14 cellular contexts compared by ENCODE assay signal in the genomic region with DNA sequence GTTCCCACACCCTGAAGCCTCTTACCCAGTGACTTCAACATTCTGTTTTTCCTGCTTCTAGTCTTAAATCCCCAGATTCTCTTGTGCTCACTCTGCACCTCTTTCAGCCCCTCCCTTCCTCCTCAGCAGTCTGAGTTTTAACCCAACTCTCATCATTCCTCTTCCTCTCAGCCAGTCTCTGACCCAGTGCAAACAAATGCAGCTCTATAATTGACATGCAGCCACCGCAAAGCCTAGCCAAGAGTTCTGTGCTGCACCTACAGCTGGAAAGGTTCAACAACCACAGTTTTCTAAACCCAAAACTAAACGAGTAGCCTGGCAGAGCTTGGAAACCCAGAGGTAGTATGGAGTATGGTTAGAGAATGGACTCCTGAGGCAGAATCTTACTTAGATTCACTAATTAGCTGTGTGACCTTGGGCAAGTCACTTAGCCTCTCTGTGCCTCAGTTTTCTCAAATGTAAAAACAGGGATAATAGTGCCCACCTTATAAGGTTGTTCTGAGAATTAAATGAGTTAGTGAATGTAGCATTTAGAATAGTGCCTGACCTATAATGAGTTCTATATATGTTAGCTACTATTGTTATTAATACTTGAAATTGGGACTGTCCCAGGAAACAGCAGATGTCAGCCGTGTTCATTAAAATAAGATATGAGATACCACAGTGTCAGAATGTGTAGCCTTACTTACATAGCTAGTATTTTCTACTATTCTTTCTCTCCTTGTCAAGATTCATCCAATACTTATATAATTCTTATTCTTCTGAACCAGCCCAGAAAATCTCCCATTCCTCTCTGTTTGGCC. TPM values are rescaled to one million over a fixed set of nuclear protein-coding genes. Genes with fewer than 3 reads are reported as not detected.
DNase-seq lines count a peak whose midpoint lies in the region; ATAC-seq, FAIRE-seq and TF ChIP-seq lines count a peak whose summit lies in the region.
"Had no signal": no experiment of that assay in that cellular context is flagged by ENCODE, and none has a peak within 500 bp of the region (broad histone marks: within the 10 kb centered on the region; RNA-seq: fewer than 3 reads in every experiment).

No MANE protein-coding gene starts in this region.

- H3K4me3 ChIP-seq in GM12864 (ENCODE audit: low read depth, low read length) (peak overlapping the region; percentile 5), sigmoid colon (no peak overlapping the region)
- H3K4me3 ChIP-seq: body of pancreas had no signal

- no peak for TF ChIP-seq CTCF in GM12864 (IDR thresholded peaks at IDR 0.05; ENCODE audit: low read depth, low read length, missing control alignments)
- TF ChIP-seq CTCF in sigmoid colon (IDR thresholded peaks at IDR 0.05), result no peak

- ATAC-seq in HG03066 (IDR thresholded peaks at IDR 0.05; ENCODE audit: low read depth, unreplicated experiment), result peak; percentile 51
- no peak for ATAC-seq in HG03159 (IDR thresholded peaks at IDR 0.05; ENCODE audit: unreplicated experiment)
- ATAC-seq: body of pancreas, left ventricle myocardium superior had no signal

- no peak for TF ChIP-seq EP300 in sigmoid colon (IDR thresholded peaks at IDR 0.05)

- peaks cover 0 to 6% (median 0%) of the 10 kb centered on the region in 3 donors for H3K27me3 ChIP-seq in sigmoid colon
- H3K27me3 ChIP-seq: body of pancreas had no signal

- no peak for TF ChIP-seq POLR2A in sigmoid colon (IDR thresholded peaks at IDR 0.05)

- H3K4me1 ChIP-seq in sigmoid colon, result peaks cover 0 to 14% (median 12%) of the 10 kb centered on the region in 4 donors
- H3K4me1 ChIP-seq: body of pancreas had no signal

- FAIRE-seq in GM19239 (lab: Jason Lieb, UNC), result peak; percentile 95
- FAIRE-seq: G401.6 had no signal

- H3K9me3 ChIP-seq in sigmoid colon, result no peaks in the 10 kb centered on the region
- H3K9me3 ChIP-seq: body of pancreas had no signal

- H3K27ac ChIP-seq in epithelial cell of prostate (peak overlapping the region; percentile 99), sigmoid colon (no peak overlapping the region)
- H3K27ac ChIP-seq: body of pancreas had no signal

- 56 to 57% methylated on average over 3 of the region's 3 CpGs for WGBS in sigmoid colon, 2 donors

- intact Hi-C loops in sigmoid colon (cut with DNase I), result no loop called here

- DNase-seq in GM12864 (ENCODE audit: low read depth) (no peak), GM19239 (ENCODE audit: insufficient read length, low spot score) (no peak), epithelial cell of prostate (ENCODE audit: low read depth, low spot score) (no peak), sigmoid colon (no peak), NCI-H2107 (lab: John Stamatoyannopoulos, UW) (no peak), A172 (ENCODE audit: low spot score) (no peak)
- DNase-seq: body of pancreas; effector CD8-positive, alpha-beta T cell; left ventricle myocardium superior; NCI-H1048; NCI-H526 treated with DMSO at 0.1 percent for 48 hours had no signal

- H3K36me3 ChIP-seq in sigmoid colon, result no peaks in the 10 kb centered on the region

RNA-seq across cellular contexts. Expression of a gene that starts 3.5 kb away (rescaled TPM):
- total RNA-seq in sigmoid colon, result under 1 TPM; 0.54 to 0.82 (median 0.63) TPM
- polyA plus RNA-seq in sigmoid colon, result 1 to 10 TPM in 1 of 3 donors, under 1 TPM in 2; under 0.01 to 3.2 (median 0.69) TPM
- total RNA-seq in A172 (2014; rRNA removed; shearing (Covaris generic)), result 34.1 and 72.2 TPM in 2 replicates

Comparison
In these comparisons a context has a peak if more than half of its experiments do, and no peak if none do; other contexts are left out.
1. RNA of a gene that starts 3.5 kb away (total RNA-seq): 34.1 to 72.2 TPM in A172; 0.54 to 0.82 TPM in sigmoid colon; every median in the first group is over 10 times any median in the second.